15 cellular contexts compared by ENCODE assay signal in the genomic region with DNA sequence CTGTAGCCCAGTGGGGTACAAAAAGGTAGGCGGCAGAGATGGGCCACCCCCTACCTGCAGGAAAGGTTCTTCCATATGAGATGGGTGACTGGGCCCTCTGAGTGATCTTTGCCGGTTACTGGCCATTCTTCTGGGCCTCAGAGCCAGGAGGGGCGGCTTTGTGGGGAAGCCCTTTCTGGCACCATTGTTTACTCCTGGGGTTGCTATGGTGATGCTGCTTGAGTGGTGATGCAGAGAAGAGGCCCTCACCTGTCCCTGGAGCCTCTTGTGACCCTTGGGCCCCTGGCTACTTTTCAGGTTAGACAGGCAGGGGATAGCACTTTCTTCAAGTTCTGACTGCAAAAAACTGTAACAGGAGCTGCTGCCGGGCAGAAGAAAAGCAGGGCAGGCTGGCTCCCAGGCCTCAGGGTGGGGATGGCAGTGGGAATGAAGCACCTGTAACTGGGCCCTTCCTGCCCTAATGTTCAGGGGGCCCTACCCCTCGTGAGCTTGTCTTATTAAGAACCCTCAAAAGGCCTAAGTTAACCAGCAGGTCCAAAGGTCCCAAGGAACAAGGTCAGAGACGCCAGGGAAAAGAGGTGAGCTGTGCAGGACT. TPM values are rescaled to one million over a fixed set of nuclear protein-coding genes. Genes with fewer than 3 reads are reported as not detected.
DNase-seq lines count a peak whose midpoint lies in the region; ATAC-seq and TF ChIP-seq lines count a peak whose summit lies in the region.
"Had no signal": no experiment of that assay in that cellular context is flagged by ENCODE, and none has a peak within 500 bp of the region (broad histone marks: within the 10 kb centered on the region; RNA-seq: fewer than 3 reads in every experiment).

A gene (minus strand): TSS at position 139 of the 595 bp plus-strand sequence. CDS start 13 bp downstream, at position 126.

- peak; percentile 53 for DNase-seq in NCI-H748 (lab: John Stamatoyannopoulos, UW; ENCODE audit: unreplicated experiment)
- no peak for DNase-seq in NCI-H748 treated with DMSO at 0.1 percent for 48 hours (lab: John Stamatoyannopoulos, UW)
- DNase-seq in NCI-H1092 (lab: John Stamatoyannopoulos, UW): peak; percentile 42
- no peak for DNase-seq in activated naive CD8-positive, alpha-beta T cell treated with anti-CD3 and anti-CD28 coated beads, Interleukin-2, amount 10 ng/mL, durations not matched to agents 7 days and 5 days
- DNase-seq in progenitor cell of endocrine pancreas (ENCODE audit: low spot score, unreplicated experiment): no peak
- no peak for DNase-seq in hypothalamus (lab: John Stamatoyannopoulos, UW)
- no peak for DNase-seq in NCI-H2171 (lab: John Stamatoyannopoulos, UW)
- DNase-seq: activated CD4-positive, alpha-beta memory T cell treated with anti-CD3 and anti-CD28 coated beads, Interleukin-2, amount 10 ng/mL, durations not matched to agents 7 days and 5 days; amniotic stem cell; dorsolateral prefrontal cortex; left cardiac atrium; natural killer cell; T-cell had no signal

- TF ChIP-seq CTCF in progenitor cell of endocrine pancreas (IDR thresholded peaks at IDR 0.05; ENCODE audit: unreplicated experiment): no peak

- H3K9me3 Mint-ChIP-seq in activated naive CD8-positive, alpha-beta T cell treated with anti-CD3 and anti-CD28 coated beads, Interleukin-2, amount 10 ng/mL, durations not matched to agents 7 days and 5 days: no peaks in the 10 kb centered on the region
- H3K9me3 Mint-ChIP-seq in progenitor cell of endocrine pancreas (ENCODE audit: low read depth): no peaks in the 10 kb centered on the region
- H3K9me3 Mint-ChIP-seq: activated CD4-positive, alpha-beta memory T cell treated with anti-CD3 and anti-CD28 coated beads, Interleukin-2, amount 10 ng/mL, durations not matched to agents 7 days and 5 days; natural killer cell; T-cell had no signal

- peak within 1 kb of the TSS; percentile 64 for H3K27ac Mint-ChIP-seq in activated naive CD8-positive, alpha-beta T cell treated with anti-CD3 and anti-CD28 coated beads, Interleukin-2, amount 10 ng/mL, durations not matched to agents 7 days and 5 days
- peak within 1 kb of the TSS; percentile 33 for H3K27ac Mint-ChIP-seq in progenitor cell of endocrine pancreas
- H3K27ac Mint-ChIP-seq: activated CD4-positive, alpha-beta memory T cell treated with anti-CD3 and anti-CD28 coated beads, Interleukin-2, amount 10 ng/mL, durations not matched to agents 7 days and 5 days; natural killer cell; T-cell had no signal

- H3K36me3 Mint-ChIP-seq in activated naive CD8-positive, alpha-beta T cell treated with anti-CD3 and anti-CD28 coated beads, Interleukin-2, amount 10 ng/mL, durations not matched to agents 7 days and 5 days: peaks cover 22% of the 10 kb centered on the region
- peaks cover 8% of the 10 kb centered on the region for H3K36me3 Mint-ChIP-seq in progenitor cell of endocrine pancreas (ENCODE audit: insufficient read depth)
- H3K36me3 Mint-ChIP-seq: natural killer cell had no signal

- ATAC-seq in activated naive CD8-positive, alpha-beta T cell treated with anti-CD3 and anti-CD28 coated beads, Interleukin-2, amount 10 ng/mL, durations not matched to agents 7 days and 5 days (ENCODE audit: low read depth): no peak
- ATAC-seq in HG03135 (IDR thresholded peaks at IDR 0.05; ENCODE audit: unreplicated experiment): no peak
- ATAC-seq: left cardiac atrium, natural killer cell, T-cell had no signal

- POLR2A ChIA-PET in activated naive CD8-positive, alpha-beta T cell treated with anti-CD3 and anti-CD28 coated beads, Interleukin-2, amount 10 ng/mL, durations not matched to agents 7 days and 5 days (lab: Charles Lee): interaction anchor here (0.6 kb wide), 1 partner anchor 19 kb away, joined by 4 read pairs; no protein-coding TSS in a partner anchor

- H3K4me1 Mint-ChIP-seq in activated naive CD8-positive, alpha-beta T cell treated with anti-CD3 and anti-CD28 coated beads, Interleukin-2, amount 10 ng/mL, durations not matched to agents 7 days and 5 days: peaks cover 2% of the 10 kb centered on the region
- H3K4me1 Mint-ChIP-seq in progenitor cell of endocrine pancreas (ENCODE audit: low read depth): peaks cover 15% of the 10 kb centered on the region
- H3K4me1 Mint-ChIP-seq: activated CD4-positive, alpha-beta memory T cell treated with anti-CD3 and anti-CD28 coated beads, Interleukin-2, amount 10 ng/mL, durations not matched to agents 7 days and 5 days had no signal

- no peaks in the 10 kb centered on the region for H3K27me3 Mint-ChIP-seq in activated naive CD8-positive, alpha-beta T cell treated with anti-CD3 and anti-CD28 coated beads, Interleukin-2, amount 10 ng/mL, durations not matched to agents 7 days and 5 days
- H3K27me3 Mint-ChIP-seq in progenitor cell of endocrine pancreas: peaks cover 13% of the 10 kb centered on the region
- H3K27me3 Mint-ChIP-seq: activated CD4-positive, alpha-beta memory T cell treated with anti-CD3 and anti-CD28 coated beads, Interleukin-2, amount 10 ng/mL, durations not matched to agents 7 days and 5 days; T-cell had no signal

- H3K4me3 Mint-ChIP-seq in activated naive CD8-positive, alpha-beta T cell treated with anti-CD3 and anti-CD28 coated beads, Interleukin-2, amount 10 ng/mL, durations not matched to agents 7 days and 5 days: no peak within 1 kb of the TSS
- H3K4me3 Mint-ChIP-seq in progenitor cell of endocrine pancreas (ENCODE audit: low read depth): no peak within 1 kb of the TSS
- H3K4me3 Mint-ChIP-seq: activated CD4-positive, alpha-beta memory T cell treated with anti-CD3 and anti-CD28 coated beads, Interleukin-2, amount 10 ng/mL, durations not matched to agents 7 days and 5 days; natural killer cell; T-cell had no signal

RNA-seq across cellular contexts. Expression of the gene that starts here (rescaled TPM):
- under 1 TPM in 1 of 2 experiments, not detected in 1; 0.34 TPM for total RNA-seq in activated naive CD8-positive, alpha-beta T cell treated with anti-CD3 and anti-CD28 coated beads, Interleukin-2, amount 10 ng/mL, durations not matched to agents 7 days and 5 days
- total RNA-seq in progenitor cell of endocrine pancreas: not detected in 2 replicates
- total RNA-seq: dorsolateral prefrontal cortex, left cardiac atrium, natural killer cell, T-cell, vagina had no signal

Comparison
In these comparisons a context has a peak if more than half of its experiments do, and no peak if none do; other contexts are left out.
1. DNase-seq: peak in NCI-H748 (single experiment) and NCI-H1092 (single experiment); none in NCI-H748 treated with DMSO at 0.1 percent for 48 hours (single experiment), activated naive CD8-positive, alpha-beta T cell treated with anti-CD3 and anti-CD28 coated beads, Interleukin-2, amount 10 ng/mL, durations not matched to agents 7 days and 5 days (single experiment), progenitor cell of endocrine pancreas (single experiment), hypothalamus (0 of 51) and NCI-H2171 (single experiment).